8 cellular contexts compared by ENCODE assay signal in genomic region chr10:113094114-113094486, GRCh38.
DNase-seq lines count a peak whose midpoint lies in the region; ATAC-seq and TF ChIP-seq lines count a peak whose summit lies in the region.

No MANE protein-coding gene starts in this region.

- H3K36me3 ChIP-seq in HEK293 (ENCODE audit: control insufficient read depth in 2 of 2, insufficient read depth in 1 of 2, low read length in 2 of 2) = no peaks in the 10 kb centered on the region; a peak in 1 of 3 replicates

- intact Hi-C loops in left colon (cut with DNase I, micrococcal nuclease) = loop anchor here in 1 of 2 donors (10.0 kb wide), 1 partner anchor 139 kb away; the partner anchor contains the start of gene TCF7L2

- peaks cover 17% of the 10 kb centered on the region for H3K4me1 ChIP-seq in HEK293 (ENCODE audit: control insufficient read depth, insufficient read depth, low read length)

- POLR2A ChIA-PET in HEK293 (lab: Yijun Ruan, JAX) = no interaction called here

- H3K27ac ChIP-seq in HEK293 (ENCODE audit: extremely low read depth, low read depth, low read length) = 0 out of 2 replicates have a peak overlapping the region, but pooled peaks have one; percentile 37

- CTCF ChIA-PET in HEK293 (lab: Yijun Ruan, JAX) = interaction anchor here (0.6 to 0.9 kb wide), 3 partner anchors 28 to 33 kb away, joined by 3 to 8 read pairs (median 3); no protein-coding TSS in a partner anchor

- H3K4me3 ChIP-seq in HEK293 (ENCODE audit: low read depth, low read length) = no peak overlapping the region

- TF ChIP-seq CTCF in HEK293 (tag by site-specific recombination; IDR thresholded peaks at IDR 0.05) (no peak), GM13977 (IDR thresholded peaks at IDR 0.05; ENCODE audit: extremely low read depth, insufficient read depth, missing control alignments) (no peak)

- DNase-seq in EL (peak; percentile 43), RPMI7951 (ENCODE audit: low read depth) (peak; percentile 11), left colon (no peak), cerebellar cortex (ENCODE audit: low spot score) (no peak), RKO (ENCODE audit: low spot score) (no peak), GM13977 (ENCODE audit: low spot score) (no peak), NCI-H2081 treated with DMSO at 0.1 percent for 48 hours (lab: John Stamatoyannopoulos, UW) (no peak)

- peak; percentile 1 for ATAC-seq in left colon

- H3K9me3 ChIP-seq in HEK293 (ENCODE audit: control insufficient read depth, insufficient read depth, low read depth, low read length) = no peaks in the 10 kb centered on the region

- in situ Hi-C loops in GM13977 (cut with MboI; ENCODE audit: low pct_unique_long_range_greater_than_20kb, low sequenced_read_pairs, unreplicated experiment) = no loop called here

TF ChIP-seq in HEK293, 187 proteins besides CTCF, POLR2A, EP300 and RAD21:
- TF ChIP-seq ATF2 (tag by site-specific recombination; IDR thresholded peaks at IDR 0.05; ENCODE audit: low read depth) = no peak
- TF ChIP-seq ZFHX2 (tag by site-specific recombination; conservative IDR thresholded peaks at IDR 0.05) = no peak
- no peak for TF ChIP-seq ZNF175 (tag by site-specific recombination; IDR thresholded peaks at IDR 0.05)
- no peak for TF ChIP-seq ZNF514 (tag by site-specific recombination; IDR thresholded peaks at IDR 0.05)
- no peak for TF ChIP-seq SP2 (tag by site-specific recombination; IDR thresholded peaks at IDR 0.05)
- no peak for TF ChIP-seq EGR2 (tag by site-specific recombination; IDR thresholded peaks at IDR 0.05; ENCODE audit: low read depth)
- TF ChIP-seq ZNF473 (tag by site-specific recombination; IDR thresholded peaks at IDR 0.05) = no peak
- no peak for TF ChIP-seq ZNF391 (tag by site-specific recombination; IDR thresholded peaks at IDR 0.05; ENCODE audit: borderline replicate concordance, low read depth)
- TF ChIP-seq ZBTB11 (tag by site-specific recombination; conservative IDR thresholded peaks at IDR 0.05; ENCODE audit: low read depth) = no peak
- TF ChIP-seq ZNF600 (tag by site-specific recombination; IDR thresholded peaks at IDR 0.05) = no peak
- TF ChIP-seq ZSCAN30 (tag by site-specific recombination; IDR thresholded peaks at IDR 0.05) = no peak
- no peak for TF ChIP-seq ZNF501 (tag by site-specific recombination; IDR thresholded peaks at IDR 0.05)
- no peak for TF ChIP-seq ZNF362 (tag by site-specific recombination; IDR thresholded peaks at IDR 0.05)
- no peak for TF ChIP-seq ZSCAN16 (tag by site-specific recombination; IDR thresholded peaks at IDR 0.05)
- TF ChIP-seq ZNF239 (tag by site-specific recombination; IDR thresholded peaks at IDR 0.05) = no peak
- no peak for TF ChIP-seq ZNF26 (tag by site-specific recombination; IDR thresholded peaks at IDR 0.05)
- no peak for TF ChIP-seq ZNF624 (tag by site-specific recombination; IDR thresholded peaks at IDR 0.05)
TF ChIP-seq in HEK293: peak in this region for 0.

Comparison
In these comparisons a context has a peak if more than half of its experiments do, and no peak if none do; other contexts are left out.
1. DNase-seq: peak in EL (single experiment) and RPMI7951 (single experiment); none in left colon (0 of 2), cerebellar cortex (single experiment), RKO (single experiment), GM13977 (single experiment) and NCI-H2081 treated with DMSO at 0.1 percent for 48 hours (single experiment).